ENCODE assay signal across 12 cellular contexts in the genomic region with DNA sequence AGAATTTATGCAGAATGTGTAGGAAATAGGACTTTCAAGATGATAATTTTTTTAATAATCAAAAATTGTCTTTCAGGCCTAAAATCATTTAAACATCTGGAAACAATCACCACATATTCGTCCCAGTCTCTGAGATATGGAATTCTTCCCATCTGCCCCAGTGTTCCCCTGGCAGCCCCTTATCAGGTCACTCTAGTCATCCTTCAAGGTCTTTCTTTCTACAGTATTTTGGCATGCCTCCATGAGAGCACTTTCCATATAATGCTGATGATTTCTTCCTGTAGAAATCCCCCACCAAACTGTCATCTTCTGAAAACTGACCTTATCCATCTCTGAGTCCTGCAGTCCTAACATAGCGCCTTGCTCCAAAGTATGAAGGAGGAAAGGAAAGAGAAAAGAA.
DNase-seq lines count a peak whose midpoint lies in the region; TF ChIP-seq lines count a peak whose summit lies in the region.
"Had no signal": no experiment of that assay in that cellular context is flagged by ENCODE, and none has a peak within 500 bp of the region (broad histone marks: within the 10 kb centered on the region; RNA-seq: fewer than 3 reads in every experiment).

No MANE protein-coding gene starts in this region.

- H3K27me3 ChIP-seq in BE2C (no peaks in the 10 kb centered on the region; the same call in 1 of the 2 replicates), Loucy (ENCODE audit: insufficient read depth, low read length, poor library complexity, severe bottlenecking) (no peaks in the 10 kb centered on the region), adrenal gland (no peaks in the 10 kb centered on the region), smooth muscle cell (ENCODE audit: low read depth) (no peaks in the 10 kb centered on the region)

- H3F3A ChIP-seq in Loucy (ENCODE audit: low read depth) (peaks cover 18% of the 10 kb centered on the region), smooth muscle cell (ENCODE audit: low read depth) (no peaks in the 10 kb centered on the region)

- no peak overlapping the region for H3K4me2 ChIP-seq in Loucy (ENCODE audit: low read depth, low read length, poor library complexity, severe bottlenecking)
- H3K4me2 ChIP-seq in smooth muscle cell = no peak overlapping the region

- H3K27ac ChIP-seq in adrenal gland (no peak overlapping the region), smooth muscle cell (ENCODE audit: low read depth) (no peak overlapping the region), RWPE1 (no peak overlapping the region)

- H3K9ac ChIP-seq in Loucy (ENCODE audit: low read depth, low read length, poor library complexity, severe bottlenecking) (peak overlapping the region; percentile 24), smooth muscle cell (ENCODE audit: low read depth) (no peak overlapping the region)

- H3K36me3 ChIP-seq in BE2C (no peaks in the 10 kb centered on the region), Loucy (ENCODE audit: insufficient read depth, low read length) (no peaks in the 10 kb centered on the region), adrenal gland (replicated peaks in 1 of 2) (no peaks in the 10 kb centered on the region), smooth muscle cell (ENCODE audit: low read depth) (no peaks in the 10 kb centered on the region)

- H3K79me2 ChIP-seq in Loucy (ENCODE audit: insufficient read depth, low read length) (no peaks in the 10 kb centered on the region), smooth muscle cell (ENCODE audit: low read depth) (no peaks in the 10 kb centered on the region)

- TF ChIP-seq POLR2A in adrenal gland (IDR thresholded peaks at IDR 0.05) = no peak

- CTCF ChIA-PET in RWPE1 (lab: Yijun Ruan, JAX) = no interaction called here

- peak; percentile 37 for DNase-seq in BE2C
- peak in 4 of 7 donors; percentile 6 to 40 (median 24) for DNase-seq in adrenal gland
- no peak for DNase-seq in smooth muscle cell (lab: John Stamatoyannopoulos, UW; ENCODE audit: unreplicated experiment)
- DNase-seq in DMS79 (lab: John Stamatoyannopoulos, UW) = no peak
- DNase-seq in RWPE1 (ENCODE audit: low spot score) = no peak
- DNase-seq: Calu3; CD8-positive, alpha-beta T cell; DND-41; EL; H9 had no signal

- TF ChIP-seq CTCF in BE2C (IDR thresholded peaks at IDR 0.05; ENCODE audit: low read depth, low read length) = no peak
- TF ChIP-seq CTCF in Loucy (conservative IDR thresholded peaks at IDR 0.05; ENCODE audit: low read length) = no peak
- no peak for TF ChIP-seq CTCF in adrenal gland (IDR thresholded peaks at IDR 0.05)
- no peak for TF ChIP-seq CTCF in smooth muscle cell (IDR thresholded peaks at IDR 0.05; ENCODE audit: borderline replicate concordance, insufficient read depth, poor library complexity, severe bottlenecking)
- no peak for TF ChIP-seq CTCF in RWPE1 (conservative IDR thresholded peaks at IDR 0.05; ENCODE audit: low read depth)

- H2AFZ ChIP-seq in Loucy (ENCODE audit: low read length) (peak overlapping the region; percentile 38), smooth muscle cell (ENCODE audit: low read depth) (peak overlapping the region; percentile 61)

- H3K9me3 ChIP-seq in BE2C (no peaks in the 10 kb centered on the region), Loucy (ENCODE audit: insufficient read depth, low read depth, low read length) (no peaks in the 10 kb centered on the region; the same call in 1 of the 2 replicates), adrenal gland (replicated peaks in 1 of 3) (no peaks in the 10 kb centered on the region), smooth muscle cell (replicated peaks; ENCODE audit: low read depth) (no peaks in the 10 kb centered on the region)

- H3K4me1 ChIP-seq in BE2C (no peaks in the 10 kb centered on the region), Loucy (ENCODE audit: insufficient read depth, low read length, poor library complexity, severe bottlenecking) (peaks cover 55% of the 10 kb centered on the region), adrenal gland (replicated peaks in 1 of 2) (peaks cover 6 to 9% of the 10 kb centered on the region in 2 donors), smooth muscle cell (ENCODE audit: low read depth) (no peaks in the 10 kb centered on the region)

- POLR2A ChIA-PET in RWPE1 (lab: Yijun Ruan, JAX; ENCODE audit: low non-redundant PET) = no interaction called here

- H4K20me1 ChIP-seq in Loucy (ENCODE audit: insufficient read depth, low read length, poor library complexity, severe bottlenecking) (no peaks in the 10 kb centered on the region), smooth muscle cell (ENCODE audit: low read depth) (no peaks in the 10 kb centered on the region)

- H3K4me3 ChIP-seq in BE2C (ENCODE audit: low read depth, low read length) (no peak overlapping the region), Loucy (ENCODE audit: low read length, poor library complexity, severe bottlenecking) (no peak overlapping the region), adrenal gland (no peak overlapping the region), smooth muscle cell (no peak overlapping the region)
- H3K4me3 ChIP-seq: GM12878 had no signal

- intact Hi-C loops in adrenal gland (cut with DNase I) = no loop called here

- WGBS in adrenal gland, 4 donors = 39 to 42% (median 40%) methylated on average over 2 of the region's 2 CpGs
- 65% methylated on average over 2 of the region's 2 CpGs for WGBS in smooth muscle cell (ENCODE audit: low lambda C conversion rate)

- no peaks in the 10 kb centered on the region for H3K9me2 ChIP-seq in Loucy (replicated peaks; ENCODE audit: low read depth, low read length)

Comparison
In these comparisons a context has a peak if more than half of its experiments do, and no peak if none do; other contexts are left out.
1. DNase-seq: peak in BE2C (single experiment) and adrenal gland (4 of 7); none in smooth muscle cell (single experiment), DMS79 (single experiment) and RWPE1 (single experiment).